8 cellular contexts compared by ENCODE assay signal in genomic region chr11:113875414-113876073, GRCh38. TPM values are rescaled to one million over a fixed set of nuclear protein-coding genes. Genes with fewer than 3 reads are reported as not detected.
DNase-seq lines count a peak whose midpoint lies in the region; ATAC-seq and TF ChIP-seq lines count a peak whose summit lies in the region.

A gene with protein sequence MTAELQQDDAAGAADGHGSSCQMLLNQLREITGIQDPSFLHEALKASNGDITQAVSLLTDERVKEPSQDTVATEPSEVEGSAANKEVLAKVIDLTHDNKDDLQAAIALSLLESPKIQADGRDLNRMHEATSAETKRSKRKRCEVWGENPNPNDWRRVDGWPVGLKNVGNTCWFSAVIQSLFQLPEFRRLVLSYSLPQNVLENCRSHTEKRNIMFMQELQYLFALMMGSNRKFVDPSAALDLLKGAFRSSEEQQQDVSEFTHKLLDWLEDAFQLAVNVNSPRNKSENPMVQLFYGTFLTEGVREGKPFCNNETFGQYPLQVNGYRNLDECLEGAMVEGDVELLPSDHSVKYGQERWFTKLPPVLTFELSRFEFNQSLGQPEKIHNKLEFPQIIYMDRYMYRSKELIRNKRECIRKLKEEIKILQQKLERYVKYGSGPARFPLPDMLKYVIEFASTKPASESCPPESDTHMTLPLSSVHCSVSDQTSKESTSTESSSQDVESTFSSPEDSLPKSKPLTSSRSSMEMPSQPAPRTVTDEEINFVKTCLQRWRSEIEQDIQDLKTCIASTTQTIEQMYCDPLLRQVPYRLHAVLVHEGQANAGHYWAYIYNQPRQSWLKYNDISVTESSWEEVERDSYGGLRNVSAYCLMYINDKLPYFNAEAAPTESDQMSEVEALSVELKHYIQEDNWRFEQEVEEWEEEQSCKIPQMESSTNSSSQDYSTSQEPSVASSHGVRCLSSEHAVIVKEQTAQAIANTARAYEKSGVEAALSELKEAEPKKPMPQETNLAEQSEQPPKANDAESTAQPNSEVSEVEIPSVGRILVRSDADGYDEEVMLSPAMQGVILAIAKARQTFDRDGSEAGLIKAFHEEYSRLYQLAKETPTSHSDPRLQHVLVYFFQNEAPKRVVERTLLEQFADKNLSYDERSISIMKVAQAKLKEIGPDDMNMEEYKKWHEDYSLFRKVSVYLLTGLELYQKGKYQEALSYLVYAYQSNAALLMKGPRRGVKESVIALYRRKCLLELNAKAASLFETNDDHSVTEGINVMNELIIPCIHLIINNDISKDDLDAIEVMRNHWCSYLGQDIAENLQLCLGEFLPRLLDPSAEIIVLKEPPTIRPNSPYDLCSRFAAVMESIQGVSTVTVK (minus strand): TSS chr11:113875572. CDS start chr11:113875501, 71 bp downstream.

- peak within 1 kb of the TSS; percentile 98 for H3K4me3 Mint-ChIP-seq in natural killer cell treated with Interleukin-12 subunit alpha and Interleukin-12 subunit beta and Interleukin-15 and Interleukin-18, amount 100 ng/mL, for 72 hours

- TF ChIP-seq CTCF in RWPE1 (conservative IDR thresholded peaks at IDR 0.05; ENCODE audit: low read depth), result no peak

- POLR2A ChIA-PET in RWPE1 (lab: Yijun Ruan, JAX; ENCODE audit: low non-redundant PET), result no interaction called here

- H3K27ac Mint-ChIP-seq in natural killer cell treated with Interleukin-12 subunit alpha and Interleukin-12 subunit beta and Interleukin-15 and Interleukin-18, amount 100 ng/mL, for 72 hours, result peak within 1 kb of the TSS; percentile 91 to 98

- ATAC-seq in natural killer cell treated with Interleukin-12 subunit alpha and Interleukin-12 subunit beta and Interleukin-15 and Interleukin-18, amount 100 ng/mL, for 72 hours, result peak; percentile 94

- H3K36me3 Mint-ChIP-seq in natural killer cell treated with Interleukin-12 subunit alpha and Interleukin-12 subunit beta and Interleukin-15 and Interleukin-18, amount 100 ng/mL, for 72 hours, result peaks cover 10% of the 10 kb centered on the region

- DNase-seq in EL, result peak; percentile 96
- DNase-seq in GOT3 (lab: John Stamatoyannopoulos, UW), result peak; percentile 69
- peak; percentile 94 for DNase-seq in LHCN-M2 (ENCODE audit: low read depth)
- DNase-seq in RWPE1 (ENCODE audit: low spot score), result peak; percentile 97
- peak; percentile 69 for DNase-seq in activated T-helper 9 cell treated with anti-CD3 and anti-CD28 coated beads, Interleukin-2, amount 50 U/mL, for 16 hours (ENCODE audit: low read depth)
- peak; percentile 92 for DNase-seq in fibroblast of peridontal ligament (ENCODE audit: extremely low read depth)
- DNase-seq in natural killer cell treated with Interleukin-12 subunit alpha and Interleukin-12 subunit beta and Interleukin-15 and Interleukin-18, amount 100 ng/mL, for 72 hours (ENCODE audit: low spot score), result peak; percentile 97
- DNase-seq in stimulated activated naive CD4-positive, alpha-beta T cell treated with Interleukin-2 at 50 U/mL for 16 hours (lab: John Stamatoyannopoulos, UW), result peak; percentile 73

- CTCF ChIA-PET in RWPE1 (lab: Yijun Ruan, JAX), result interaction anchor here (1.0 kb wide), 1 partner anchor 20 kb away, joined by 4 read pairs; no protein-coding TSS in a partner anchor

- no peaks in the 10 kb centered on the region for H3K9me3 Mint-ChIP-seq in natural killer cell treated with Interleukin-12 subunit alpha and Interleukin-12 subunit beta and Interleukin-15 and Interleukin-18, amount 100 ng/mL, for 72 hours

- H3K4me1 Mint-ChIP-seq in natural killer cell treated with Interleukin-12 subunit alpha and Interleukin-12 subunit beta and Interleukin-15 and Interleukin-18, amount 100 ng/mL, for 72 hours (ENCODE audit: low read depth in 2 of 2), result peaks cover 53 to 54% of the 10 kb centered on the region in 2 donors

- peak within 1 kb of the TSS; percentile 87 for H3K27ac ChIP-seq in RWPE1

- H3K27me3 Mint-ChIP-seq in natural killer cell treated with Interleukin-12 subunit alpha and Interleukin-12 subunit beta and Interleukin-15 and Interleukin-18, amount 100 ng/mL, for 72 hours, result no peaks in the 10 kb centered on the region

RNA-seq across cellular contexts. Expression of the gene that starts here (rescaled TPM):
- total RNA-seq in LHCN-M2 (2014; rRNA removed), result 27.0 and 29.2 TPM in 2 replicates
- polyA plus RNA-seq in LHCN-M2 (2012), result 9.0 TPM
- 10 to 100 TPM; 63.7 to 67.3 TPM for total RNA-seq in natural killer cell treated with Interleukin-12 subunit alpha and Interleukin-12 subunit beta and Interleukin-15 and Interleukin-18, amount 100 ng/mL, for 72 hours

Comparison
In these comparisons a context has a peak if more than half of its experiments do, and no peak if none do; other contexts are left out.
1. Peak in every context shown above with its lines: DNase-seq, ATAC-seq and H3K27ac ChIP-seq.